Comparison of ENCODE assay signal across 38 cellular contexts in genomic region chr16:77133706-77134105, GRCh38.
"Had no signal": no experiment of that assay in that cellular context is flagged by ENCODE, and none has a peak within 500 bp of the region (broad histone marks: within the 10 kb centered on the region; RNA-seq: fewer than 3 reads in every experiment).

No MANE protein-coding gene starts in this region.

- H3K27ac Mint-ChIP-seq: activated CD4-positive, alpha-beta memory T cell treated with anti-CD3 and anti-CD28 coated beads, Interleukin-2, amount 10 ng/mL, durations not matched to agents 7 days and 5 days; activated CD8-positive, alpha-beta memory T cell treated with anti-CD3 and anti-CD28 coated beads, Interleukin-2, amount 10 ng/mL, durations not matched to agents 7 days and 5 days; activated naive CD4-positive, alpha-beta T cell treated with anti-CD3 and anti-CD28 coated beads, Interleukin-2, amount 50 U/mL, for 24 hours; activated naive CD8-positive, alpha-beta T cell treated with anti-CD3 and anti-CD28 coated beads, Interleukin-2, amount 10 ng/mL, durations not matched to agents 7 days and 5 days; activated T-cell treated with anti-CD3 and anti-CD28 coated beads, Interleukin-2, amount 50 U/mL, for 72 hours; activated T-helper 17 cell treated with anti-CD3 and anti-CD28 coated beads, Interleukin-2, amount 50 U/mL, for 72 hours had no signal

- DNase-seq: activated CD4-positive, alpha-beta memory T cell treated with anti-CD3 and anti-CD28 coated beads, Interleukin-2, amount 10 ng/mL, durations not matched to agents 7 days and 5 days; activated CD4-positive, alpha-beta T cell treated with anti-CD3 and anti-CD28 coated beads for 1 hour; activated CD4-positive, alpha-beta T cell treated with anti-CD3 and anti-CD28 coated beads for 48 hours; activated CD4-positive, CD25-positive, alpha-beta regulatory T cell; activated CD8-positive, alpha-beta memory T cell treated with anti-CD3 and anti-CD28 coated beads for 24 hours; activated CD8-positive, alpha-beta memory T cell treated with anti-CD3 and anti-CD28 coated beads, Interleukin-2, amount 10 ng/mL, durations not matched to agents 7 days and 5 days; activated CD8-positive, alpha-beta memory T cell treated with anti-CD3 and anti-CD28 coated beads, Interleukin-2, amount 50 U/mL, for 48 hours; activated effector memory CD4-positive, alpha-beta T cell treated with anti-CD3 and anti-CD28 coated beads, Interleukin-2, amount 50 U/mL, for 16 hours; activated naive CD4-positive, alpha-beta T cell treated with Interleukin-2 at 50 U/mL for 16 hours; activated naive CD8-positive, alpha-beta T cell treated with anti-CD3 and anti-CD28 coated beads, Interleukin-2, amount 10 ng/mL, durations not matched to agents 7 days and 5 days; activated T-cell treated with anti-CD3 and anti-CD28 coated beads, Interleukin-2, amount 50 U/mL, for 72 hours; amygdala; MM.1S; MV-4-11; NCI-H1105; NCI-H1417 treated with DMSO at 0.1 percent for 48 hours; NCI-H1694 treated with DMSO at 0.1 percent for 48 hours; NCI-H2029; NCI-H2171 treated with DMSO at 0.1 percent for 48 hours; NCI-H2227 treated with DMSO at 0.1 percent for 48 hours; NCI-H446; NCI-H510A treated with DMSO at 0.1 percent for 48 hours; NCI-H526 treated with DMSO at 0.1 percent for 48 hours; PC-9; SIG-M5; SW 1271; T-helper 1 cell; T-helper 2 cell; T-helper 9 cell had no signal

- H3K27ac ChIP-seq: ascending aorta, cardiac muscle cell, KMS-11, PC-9, RWPE1, VCaP had no signal

- H3K4me1 ChIP-seq: ascending aorta had no signal

- H3K36me3 Mint-ChIP-seq: activated CD8-positive, alpha-beta memory T cell treated with anti-CD3 and anti-CD28 coated beads, Interleukin-2, amount 10 ng/mL, durations not matched to agents 7 days and 5 days; activated naive CD4-positive, alpha-beta T cell treated with anti-CD3 and anti-CD28 coated beads, Interleukin-2, amount 50 U/mL, for 24 hours; activated naive CD8-positive, alpha-beta T cell treated with anti-CD3 and anti-CD28 coated beads, Interleukin-2, amount 10 ng/mL, durations not matched to agents 7 days and 5 days had no signal

- H3K4me3 ChIP-seq: ascending aorta, cardiac muscle cell, PC-9 had no signal

- H3K36me3 ChIP-seq: ascending aorta, cardiac muscle cell had no signal

- H3K4me1 Mint-ChIP-seq: activated CD4-positive, alpha-beta memory T cell treated with anti-CD3 and anti-CD28 coated beads, Interleukin-2, amount 10 ng/mL, durations not matched to agents 7 days and 5 days; activated CD8-positive, alpha-beta memory T cell treated with anti-CD3 and anti-CD28 coated beads, Interleukin-2, amount 10 ng/mL, durations not matched to agents 7 days and 5 days; activated naive CD4-positive, alpha-beta T cell treated with anti-CD3 and anti-CD28 coated beads, Interleukin-2, amount 50 U/mL, for 24 hours; activated naive CD8-positive, alpha-beta T cell treated with anti-CD3 and anti-CD28 coated beads, Interleukin-2, amount 10 ng/mL, durations not matched to agents 7 days and 5 days; activated T-helper 17 cell treated with anti-CD3 and anti-CD28 coated beads, Interleukin-2, amount 50 U/mL, for 72 hours; central memory CD8-positive, alpha-beta T cell had no signal

- H3K9me3 ChIP-seq: ascending aorta had no signal

- H3K27me3 Mint-ChIP-seq: activated CD4-positive, alpha-beta memory T cell treated with anti-CD3 and anti-CD28 coated beads, Interleukin-2, amount 10 ng/mL, durations not matched to agents 7 days and 5 days; activated CD8-positive, alpha-beta memory T cell treated with anti-CD3 and anti-CD28 coated beads, Interleukin-2, amount 10 ng/mL, durations not matched to agents 7 days and 5 days; activated naive CD8-positive, alpha-beta T cell treated with anti-CD3 and anti-CD28 coated beads, Interleukin-2, amount 10 ng/mL, durations not matched to agents 7 days and 5 days; central memory CD8-positive, alpha-beta T cell had no signal

- H3K9me3 Mint-ChIP-seq: activated CD4-positive, alpha-beta memory T cell treated with anti-CD3 and anti-CD28 coated beads, Interleukin-2, amount 10 ng/mL, durations not matched to agents 7 days and 5 days; activated naive CD4-positive, alpha-beta T cell treated with anti-CD3 and anti-CD28 coated beads, Interleukin-2, amount 50 U/mL, for 24 hours; activated naive CD8-positive, alpha-beta T cell treated with anti-CD3 and anti-CD28 coated beads, Interleukin-2, amount 10 ng/mL, durations not matched to agents 7 days and 5 days; activated T-cell treated with anti-CD3 and anti-CD28 coated beads, Interleukin-2, amount 50 U/mL, for 72 hours; activated T-helper 17 cell treated with anti-CD3 and anti-CD28 coated beads, Interleukin-2, amount 50 U/mL, for 72 hours; central memory CD8-positive, alpha-beta T cell had no signal

- H3K27me3 ChIP-seq: ascending aorta, cardiac muscle cell had no signal

- H3K9ac ChIP-seq: KMS-11 had no signal

- ATAC-seq: activated CD8-positive, alpha-beta memory T cell treated with anti-CD3 and anti-CD28 coated beads, Interleukin-2, amount 10 ng/mL, durations not matched to agents 7 days and 5 days; activated T-cell treated with anti-CD3 and anti-CD28 coated beads, Interleukin-2, amount 50 U/mL, for 72 hours; activated T-helper 17 cell treated with anti-CD3 and anti-CD28 coated beads, Interleukin-2, amount 50 U/mL, for 72 hours; Right ventricle myocardium inferior had no signal

- H3K4me3 Mint-ChIP-seq: activated CD4-positive, alpha-beta memory T cell treated with anti-CD3 and anti-CD28 coated beads, Interleukin-2, amount 10 ng/mL, durations not matched to agents 7 days and 5 days; activated CD8-positive, alpha-beta memory T cell treated with anti-CD3 and anti-CD28 coated beads, Interleukin-2, amount 10 ng/mL, durations not matched to agents 7 days and 5 days; activated naive CD4-positive, alpha-beta T cell treated with anti-CD3 and anti-CD28 coated beads, Interleukin-2, amount 50 U/mL, for 24 hours; activated naive CD8-positive, alpha-beta T cell treated with anti-CD3 and anti-CD28 coated beads, Interleukin-2, amount 10 ng/mL, durations not matched to agents 7 days and 5 days; activated T-cell treated with anti-CD3 and anti-CD28 coated beads, Interleukin-2, amount 50 U/mL, for 72 hours; activated T-helper 17 cell treated with anti-CD3 and anti-CD28 coated beads, Interleukin-2, amount 50 U/mL, for 72 hours; central memory CD8-positive, alpha-beta T cell had no signal
